ENCODE assay signal across 14 cellular contexts in the genomic region with DNA sequence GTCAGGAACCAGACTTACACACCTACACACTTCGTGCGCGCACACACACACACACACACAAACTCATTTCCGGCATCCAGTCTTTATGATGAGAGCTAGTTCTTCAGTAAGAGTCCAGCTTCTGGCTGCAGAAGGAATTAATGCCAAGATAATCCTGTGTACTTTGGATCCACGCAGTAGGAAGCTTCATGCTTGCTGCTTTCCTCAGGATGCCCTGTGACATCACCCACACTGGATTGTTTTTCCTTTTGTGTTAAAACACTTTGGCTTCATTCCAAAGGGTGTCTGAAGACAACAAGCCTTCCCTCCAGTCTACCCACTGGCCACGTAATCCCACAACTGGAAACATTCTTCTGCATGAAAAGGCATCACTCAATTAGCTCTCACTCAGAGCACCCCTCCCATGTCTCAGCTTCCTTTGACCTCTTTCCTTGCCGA. TPM values are rescaled to one million over a fixed set of nuclear protein-coding genes. Genes with fewer than 3 reads are reported as not detected.
DNase-seq lines count a peak whose midpoint lies in the region; ATAC-seq and TF ChIP-seq lines count a peak whose summit lies in the region.
"Had no signal": no experiment of that assay in that cellular context is flagged by ENCODE, and none has a peak within 500 bp of the region (broad histone marks: within the 10 kb centered on the region; RNA-seq: fewer than 3 reads in every experiment).

No MANE protein-coding gene starts in this region.

- no peaks in the 10 kb centered on the region for H3K9me3 Mint-ChIP-seq in activated CD8-positive, alpha-beta memory T cell treated with anti-CD3 and anti-CD28 coated beads, Interleukin-2, amount 10 ng/mL, durations not matched to agents 7 days and 5 days (ENCODE audit: low read depth)
- H3K9me3 Mint-ChIP-seq: activated T-helper 1 cell treated with anti-CD3 and anti-CD28 coated beads, Interleukin-12 subunit alpha, Interleukin-12 subunit beta, Interleukin-2, Interleukin-4 antibody, amounts not matched to agents 30 ng/mL and 10 ng/mL and 1 ng/mL, durations not matched to agents 14 hours and 24 hours and 36 hours had no signal

- no peaks in the 10 kb centered on the region for H3K27me3 Mint-ChIP-seq in activated CD8-positive, alpha-beta memory T cell treated with anti-CD3 and anti-CD28 coated beads, Interleukin-2, amount 10 ng/mL, durations not matched to agents 7 days and 5 days

- no peaks in the 10 kb centered on the region for H3K9me3 ChIP-seq in subcutaneous abdominal adipose tissue (ENCODE audit: control insufficient read depth in 5 of 5, low read length in 5 of 5)
- H3K9me3 ChIP-seq: body of pancreas, Caco-2, tibial artery had no signal

- no peak overlapping the region for H3K4me3 Mint-ChIP-seq in activated CD8-positive, alpha-beta memory T cell treated with anti-CD3 and anti-CD28 coated beads, Interleukin-2, amount 10 ng/mL, durations not matched to agents 7 days and 5 days
- H3K4me3 Mint-ChIP-seq: activated T-helper 1 cell treated with anti-CD3 and anti-CD28 coated beads, Interleukin-12 subunit alpha, Interleukin-12 subunit beta, Interleukin-2, Interleukin-4 antibody, amounts not matched to agents 30 ng/mL and 10 ng/mL and 1 ng/mL, durations not matched to agents 14 hours and 24 hours and 36 hours had no signal

- H3K4me1 ChIP-seq in subcutaneous abdominal adipose tissue (ENCODE audit: control insufficient read depth in 5 of 5, insufficient read depth in 5 of 5, low read length in 5 of 5): peaks cover 0 to 19% (median 5%) of the 10 kb centered on the region in 5 donors
- H3K4me1 ChIP-seq: Caco-2 had no signal

- H3K36me3 Mint-ChIP-seq in activated CD8-positive, alpha-beta memory T cell treated with anti-CD3 and anti-CD28 coated beads, Interleukin-2, amount 10 ng/mL, durations not matched to agents 7 days and 5 days: no peaks in the 10 kb centered on the region

- H3K4me1 Mint-ChIP-seq in activated CD8-positive, alpha-beta memory T cell treated with anti-CD3 and anti-CD28 coated beads, Interleukin-2, amount 10 ng/mL, durations not matched to agents 7 days and 5 days: no peaks in the 10 kb centered on the region

- ATAC-seq in activated CD8-positive, alpha-beta memory T cell treated with anti-CD3 and anti-CD28 coated beads, Interleukin-2, amount 10 ng/mL, durations not matched to agents 7 days and 5 days: no peak
- ATAC-seq: body of pancreas had no signal

- no peak overlapping the region for H3K4me3 ChIP-seq in choroid plexus epithelial cell (ENCODE audit: low read depth, low read length)
- H3K4me3 ChIP-seq in subcutaneous abdominal adipose tissue (ENCODE audit: low read depth in 1 of 5, low read length in 5 of 5): no peak overlapping the region
- H3K4me3 ChIP-seq: body of pancreas, tibial artery had no signal

- DNase-seq in NCI-H748 (lab: John Stamatoyannopoulos, UW; ENCODE audit: unreplicated experiment) (peak; percentile 14), NCI-H748 treated with DMSO at 0.1 percent for 48 hours (lab: John Stamatoyannopoulos, UW) (no peak), choroid plexus epithelial cell (ENCODE audit: low read depth) (peak; percentile 90), left kidney (ENCODE audit: low read depth, low spot score) (peak; percentile 30), iPS-NIHi11 (ENCODE audit: low spot score) (no peak), NCI-H1417 (lab: John Stamatoyannopoulos, UW) (no peak)
- no peak for DNase-seq in activated CD8-positive, alpha-beta memory T cell treated with anti-CD3 and anti-CD28 coated beads, Interleukin-2, amount 10 ng/mL, durations not matched to agents 7 days and 5 days
- DNase-seq: activated CD4-positive, alpha-beta T cell treated with anti-CD3 and anti-CD28 coated beads for 48 hours; body of pancreas; Caco-2; KBM-7; tibial artery had no signal

- H3K9ac ChIP-seq in subcutaneous abdominal adipose tissue (ENCODE audit: low read length in 5 of 5): no peak overlapping the region

- H3K27ac ChIP-seq in subcutaneous abdominal adipose tissue (ENCODE audit: low read depth, low read length): peak overlapping the region; percentile 43
- H3K27ac ChIP-seq: tibial artery had no signal

- H3K27ac Mint-ChIP-seq in activated CD8-positive, alpha-beta memory T cell treated with anti-CD3 and anti-CD28 coated beads, Interleukin-2, amount 10 ng/mL, durations not matched to agents 7 days and 5 days: no peak overlapping the region
- H3K27ac Mint-ChIP-seq: activated T-helper 1 cell treated with anti-CD3 and anti-CD28 coated beads, Interleukin-12 subunit alpha, Interleukin-12 subunit beta, Interleukin-2, Interleukin-4 antibody, amounts not matched to agents 30 ng/mL and 10 ng/mL and 1 ng/mL, durations not matched to agents 14 hours and 24 hours and 36 hours had no signal

- no peak for TF ChIP-seq CTCF in choroid plexus epithelial cell (conservative IDR thresholded peaks at IDR 0.05; ENCODE audit: low read depth, low read length)

- H3K27me3 ChIP-seq in subcutaneous abdominal adipose tissue (ENCODE audit: control insufficient read depth in 5 of 5, insufficient read depth in 4 of 5, low read length in 5 of 5): no peaks in the 10 kb centered on the region
- H3K27me3 ChIP-seq: body of pancreas, tibial artery had no signal

- CTCF ChIA-PET in activated CD8-positive, alpha-beta memory T cell treated with anti-CD3 and anti-CD28 coated beads, Interleukin-2, amount 10 ng/mL, durations not matched to agents 7 days and 5 days (lab: Charles Lee): no interaction called here

- H3K36me3 ChIP-seq in subcutaneous abdominal adipose tissue (ENCODE audit: control insufficient read depth in 5 of 5, insufficient read depth in 5 of 5, low read length in 5 of 5): no peaks in the 10 kb centered on the region
- H3K36me3 ChIP-seq: tibial artery had no signal

RNA-seq across cellular contexts. Expression of a gene that starts 35.4 kb away (rescaled TPM):
- total RNA-seq in activated CD8-positive, alpha-beta memory T cell treated with anti-CD3 and anti-CD28 coated beads, Interleukin-2, amount 10 ng/mL, durations not matched to agents 7 days and 5 days: not detected
- total RNA-seq: activated T-helper 1 cell treated with anti-CD3 and anti-CD28 coated beads, Interleukin-12 subunit alpha, Interleukin-12 subunit beta, Interleukin-2, Interleukin-4 antibody, amounts not matched to agents 30 ng/mL and 10 ng/mL and 1 ng/mL, durations not matched to agents 14 hours and 24 hours and 36 hours had no signal

RNA-seq across cellular contexts. Expression of a gene that starts 58.9 kb away (rescaled TPM):
- not detected for total RNA-seq in activated CD8-positive, alpha-beta memory T cell treated with anti-CD3 and anti-CD28 coated beads, Interleukin-2, amount 10 ng/mL, durations not matched to agents 7 days and 5 days
- total RNA-seq: activated T-helper 1 cell treated with anti-CD3 and anti-CD28 coated beads, Interleukin-12 subunit alpha, Interleukin-12 subunit beta, Interleukin-2, Interleukin-4 antibody, amounts not matched to agents 30 ng/mL and 10 ng/mL and 1 ng/mL, durations not matched to agents 14 hours and 24 hours and 36 hours had no signal

Comparison
In these comparisons a context has a peak if more than half of its experiments do, and no peak if none do; other contexts are left out.
1. DNase-seq: peak in NCI-H748 (single experiment), choroid plexus epithelial cell (single experiment) and left kidney (single experiment); none in NCI-H748 treated with DMSO at 0.1 percent for 48 hours (single experiment), iPS-NIHi11 (single experiment), activated CD8-positive, alpha-beta memory T cell treated with anti-CD3 and anti-CD28 coated beads, Interleukin-2, amount 10 ng/mL, durations not matched to agents 7 days and 5 days (single experiment) and NCI-H1417 (0 of 3).